In genomic region chr12:73240110-73240509, GRCh38 we compare ENCODE assay signal across 24 cellular contexts.
A peak's percentile ranks its signal among the peaks of the same experiment; 100 is the strongest.
DNase-seq lines count a peak whose midpoint lies in the region; ATAC-seq, FAIRE-seq and TF ChIP-seq lines count a peak whose summit lies in the region.
"Had no signal": no experiment of that assay in that cellular context is flagged by ENCODE, and none has a peak within 500 bp of the region (broad histone marks: within the 10 kb centered on the region; RNA-seq: fewer than 3 reads in every experiment).

No MANE protein-coding gene starts in this region.

- H3K4me1 ChIP-seq in HepG2 (ENCODE audit: insufficient read depth, low read length) (no peaks in the 10 kb centered on the region), right lobe of liver (no peaks in the 10 kb centered on the region), K562 (replicated peaks in 1 of 2; ENCODE audit: control insufficient read depth in 2 of 2, insufficient read depth in 2 of 2, low read length in 2 of 2) (no peaks in the 10 kb centered on the region)
- H3K4me1 ChIP-seq: BE2C, BLaER1 had no signal

- WGBS in HepG2 (ENCODE audit: low lambda C conversion rate): 6% methylated on average over 1 of the region's 1 CpG
- 59% methylated on average over 1 of the region's 1 CpG for WGBS in right lobe of liver (ENCODE audit: insufficient coverage, low coverage, low lambda C conversion rate, missing lambda C conversion rate)
- WGBS in K562 (ENCODE audit: insufficient coverage, low coverage, missing lambda C conversion rate): 0% methylated on average over 1 of the region's 1 CpG

- POLR2A ChIA-PET in HepG2 (lab: Yijun Ruan, JAX) (no interaction called here), K562 (lab: Yijun Ruan, JAX) (no interaction called here)

- H2AFZ ChIP-seq in HepG2 (ENCODE audit: low read length) (no peak overlapping the region), K562 (ENCODE audit: low read depth, low read length) (no peak overlapping the region)

- DNase-seq in HepG2 (ENCODE audit: low spot score) (no peak), right lobe of liver (no peak), K562 (ENCODE audit: extremely low read depth in 1 of 4, low spot score in 3 of 4) (no peak)
- no peak for DNase-seq in activated naive CD4-positive, alpha-beta T cell treated with anti-CD3 and anti-CD28 coated beads, Interleukin-2, amount 50 U/mL, for 16 hours
- DNase-seq: ACHN; BE2C; C1 segment of cervical spinal cord; CD4-positive, alpha-beta memory T cell; CD4-positive, CD25-positive, alpha-beta regulatory T cell; CD8-positive, alpha-beta memory T cell; COR-L47; DMS 273 treated with DMSO at 0.1 percent for 48 hours; DMS153; DMS53; DMS79; DND-41; EL; GDM1 had no signal

- CTCF ChIA-PET in HepG2 (lab: Yijun Ruan, JAX; ENCODE audit: low intra/inter-chr PET ratio, low total read pairs) (no interaction called here), K562 (lab: Yijun Ruan, JAX; ENCODE audit: low intra/inter-chr PET ratio) (no interaction called here)

- H3K27me3 ChIP-seq in HepG2 (ENCODE audit: control insufficient read depth in 1 of 2, insufficient read depth in 2 of 2, low read length in 2 of 2): no peaks in the 10 kb centered on the region
- no peaks in the 10 kb centered on the region for H3K27me3 ChIP-seq in right lobe of liver
- no peaks in the 10 kb centered on the region for H3K27me3 ChIP-seq in K562 (ENCODE audit: control insufficient read depth in 2 of 2, insufficient read depth in 2 of 2, low read length in 2 of 2)
- H3K27me3 ChIP-seq: BE2C, BLaER1 had no signal

- TF ChIP-seq POLR2A in HepG2 (IDR thresholded peaks at IDR 0.05; ENCODE audit: insufficient read depth in 1 of 2, low read depth in 2 of 2, low read length in 2 of 2) (no peak), right lobe of liver (IDR thresholded peaks at IDR 0.05) (no peak), K562 (conservative IDR thresholded peaks at IDR 0.05) (no peak)

- no peak for FAIRE-seq in HepG2 (lab: Jason Lieb, UNC)
- no peak for FAIRE-seq in K562 (lab: Jason Lieb, UNC)
- FAIRE-seq: GM12878, GM12892, GM18507 had no signal

- H3K27ac ChIP-seq in HepG2 (ENCODE audit: extremely low read length, insufficient read depth, low read length) (no peak overlapping the region), right lobe of liver (no peak overlapping the region), K562 (ENCODE audit: extremely low read depth, low read depth, low read length) (no peak overlapping the region)
- H3K27ac ChIP-seq: 22Rv1, BLaER1 had no signal

- H3K79me2 ChIP-seq in HepG2 (ENCODE audit: insufficient read depth, low read length) (no peaks in the 10 kb centered on the region), K562 (ENCODE audit: control insufficient read depth, insufficient read depth, low read length) (no peaks in the 10 kb centered on the region)

- H3K36me3 ChIP-seq in HepG2 (replicated peaks in 1 of 2; ENCODE audit: control insufficient read depth in 1 of 2, insufficient read depth in 2 of 2, low read length in 2 of 2) (no peaks in the 10 kb centered on the region), right lobe of liver (no peaks in the 10 kb centered on the region), K562 (ENCODE audit: control insufficient read depth, insufficient read depth, low read length) (no peaks in the 10 kb centered on the region)
- H3K36me3 ChIP-seq: BE2C, BLaER1 had no signal

- no peak for TF ChIP-seq RAD21 in HepG2 (CRISPR knock-in tag; IDR thresholded peaks at IDR 0.05)
- no peak for TF ChIP-seq RAD21 in K562 (CRISPR knock-in tag; conservative IDR thresholded peaks at IDR 0.05 in 1 of 2, IDR thresholded peaks at IDR 0.05 in 1 of 2)

- intact Hi-C loops in HepG2 (cut with micrococcal nuclease; ENCODE audit: unreplicated experiment) (no loop called here), right lobe of liver (cut with DNase I) (no loop called here), K562 (cut with micrococcal nuclease) (no loop called here)

- no peak overlapping the region for H3K4me3 ChIP-seq in HepG2 (replicated peaks in 1 of 3; ENCODE audit: insufficient read depth in 1 of 3, low read depth in 2 of 3, low read length in 3 of 3)
- H3K4me3 ChIP-seq in right lobe of liver: no peak overlapping the region
- H3K4me3 ChIP-seq in K562: no peak overlapping the region
- H3K4me3 ChIP-seq: BLaER1, GM12878 had no signal

- in situ Hi-C loops in HepG2 (cut with HindIII; ENCODE audit: extremely low pct_ligation_motif_present, low pct_unique_long_range_greater_than_20kb) (no loop called here), K562 (cut with MboI) (no loop called here)

- TF ChIP-seq EP300 in HepG2 (IDR thresholded peaks at IDR 0.05; ENCODE audit: low read depth in 2 of 2, low read length in 2 of 2): no peak
- TF ChIP-seq EP300 in HepG2 (CRISPR knock-in tag; IDR thresholded peaks at IDR 0.05; ENCODE audit: borderline replicate concordance): no peak
- no peak for TF ChIP-seq EP300 in K562 (IDR thresholded peaks at IDR 0.05; ENCODE audit: low read length)

- H4K20me1 ChIP-seq in HepG2 (ENCODE audit: insufficient read depth, low read length) (no peaks in the 10 kb centered on the region), K562 (replicated peaks; ENCODE audit: control insufficient read depth, insufficient read depth, low read length) (no peaks in the 10 kb centered on the region)
- H4K20me1 ChIP-seq: BLaER1 had no signal

- no peaks in the 10 kb centered on the region for H3K9me1 ChIP-seq in K562 (ENCODE audit: control insufficient read depth, insufficient read depth, low read length)

- BruUV-seq in HepG2 (replicated peaks; lab: Mats Ljungman, UMichigan): no TSS peak
- no TSS peak for BruUV-seq in K562 (replicated peaks; lab: Mats Ljungman, UMichigan)

- no peak overlapping the region for H3K4me2 ChIP-seq in HepG2 (ENCODE audit: low read depth, low read length)
- H3K4me2 ChIP-seq in K562 (ENCODE audit: insufficient read depth, low read length): no peak overlapping the region
- H3K4me2 ChIP-seq: BLaER1 had no signal

- TF ChIP-seq CTCF in HepG2 (CRISPR knock-in tag; IDR thresholded peaks at IDR 0.05): no peak
- no peak for TF ChIP-seq CTCF in right lobe of liver (IDR thresholded peaks at IDR 0.05)
- TF ChIP-seq CTCF in K562 (IDR thresholded peaks at IDR 0.05 in 2 of 3, conservative IDR thresholded peaks at IDR 0.05 in 1 of 3; ENCODE audit: insufficient read depth in 2 of 3, low read depth in 1 of 3, low read length in 3 of 3): no peak

- peaks cover 75% of the 10 kb centered on the region for H3K9me3 ChIP-seq in HepG2 (ENCODE audit: low read length)
- no peaks in the 10 kb centered on the region for H3K9me3 ChIP-seq in right lobe of liver
- H3K9me3 ChIP-seq in K562 (replicated peaks; ENCODE audit: control insufficient read depth, insufficient read depth, low read depth, low read length): no peaks in the 10 kb centered on the region
- H3K9me3 ChIP-seq: BE2C, BLaER1 had no signal

- ATAC-seq in HepG2: no peak
- ATAC-seq in right lobe of liver: no peak
- no peak for ATAC-seq in K562
- ATAC-seq in HG03108 (IDR thresholded peaks at IDR 0.05; ENCODE audit: unreplicated experiment): no peak
- ATAC-seq: GM12878 had no signal

- H3K9ac ChIP-seq in HepG2 (ENCODE audit: insufficient read depth, low read depth, low read length) (no peak overlapping the region), K562 (ENCODE audit: insufficient read depth in 1 of 2, low read depth in 2 of 2, low read length in 2 of 2) (no peak overlapping the region)
- H3K9ac ChIP-seq: BLaER1 had no signal

TF ChIP-seq in HepG2, 621 proteins besides CTCF, POLR2A, EP300 and RAD21 (continues in another document):
- TF ChIP-seq ZNF263 (CRISPR knock-in tag; IDR thresholded peaks at IDR 0.05) (no peak), ZNF362 (CRISPR knock-in tag; IDR thresholded peaks at IDR 0.05; ENCODE audit: borderline replicate concordance) (no peak)

TF ChIP-seq in K562, 482 proteins besides CTCF, POLR2A, EP300 and RAD21 (continues in another document):
- TF ChIP-seq REST (CRISPR knock-in tag; IDR thresholded peaks at IDR 0.05; ENCODE audit: low read depth) (no peak), U2AF1 (optimal IDR thresholded peaks at IDR 0.05; ENCODE audit: low read depth, low read length) (no peak), ZBTB43 (CRISPR knock-in tag; IDR thresholded peaks at IDR 0.05) (no peak), ZNF316 (IDR thresholded peaks at IDR 0.05) (peak; percentile 48; the same call in 1 of the 2 replicates), MAFK (IDR thresholded peaks at IDR 0.05; ENCODE audit: low read length) (peak; percentile 12; the same call in 1 of the 2 replicates), ZNF239 (CRISPR knock-in tag; IDR thresholded peaks at IDR 0.05) (no peak), MAFG (tag; conservative IDR thresholded peaks at IDR 0.05) (0 out of 2 replicates have a peak, but pooled peaks have one; percentile 21)

Comparison
In these comparisons a context has a peak if more than half of its experiments do, and no peak if none do; other contexts are left out.
1. Of the 241 proteins assayed by ChIP-seq in both HepG2 and K562: peak only in HepG2: none; only in K562: MAFG; in both: MAFF and MAFK; in neither: 238.